1 cellular context compared by ENCODE assay signal in genomic region chr16:88582912-88583575, GRCh38.
TF ChIP-seq lines count a peak whose summit lies in the region.

No MANE protein-coding gene starts in this region.

TF ChIP-seq in GM23338, 12 proteins besides CTCF, POLR2A, EP300 and RAD21:
- no peak for TF ChIP-seq ETS1 (IDR thresholded peaks at IDR 0.05)
- TF ChIP-seq ZNF462 (CRISPR knock-in tag; IDR thresholded peaks at IDR 0.05), result no peak
- no peak for TF ChIP-seq JUNB (IDR thresholded peaks at IDR 0.05; ENCODE audit: unreplicated experiment)
- no peak for TF ChIP-seq EZH2 (IDR thresholded peaks at IDR 0.05; ENCODE audit: low read depth, unreplicated experiment)
- TF ChIP-seq POLR2AphosphoS5 (IDR thresholded peaks at IDR 0.05; ENCODE audit: low read depth), result no peak
- no peak for TF ChIP-seq CREB1 (CRISPR knock-in tag; IDR thresholded peaks at IDR 0.05; ENCODE audit: low read depth)
- no peak for TF ChIP-seq ZNF114 (CRISPR knock-in tag; IDR thresholded peaks at IDR 0.05)
- no peak for TF ChIP-seq STAT1 (IDR thresholded peaks at IDR 0.05; ENCODE audit: unreplicated experiment)
- no peak for TF ChIP-seq REST (IDR thresholded peaks at IDR 0.05; ENCODE audit: unreplicated experiment)
- no peak for TF ChIP-seq EZH2phosphoT487 (IDR thresholded peaks at IDR 0.05; ENCODE audit: unreplicated experiment)
- no peak for TF ChIP-seq NANOG (IDR thresholded peaks at IDR 0.05; ENCODE audit: borderline replicate concordance)
- TF ChIP-seq ZNF331 (CRISPR knock-in tag; IDR thresholded peaks at IDR 0.05; ENCODE audit: low read depth), result no peak
